19 cellular contexts compared by ENCODE assay signal in the genomic region with DNA sequence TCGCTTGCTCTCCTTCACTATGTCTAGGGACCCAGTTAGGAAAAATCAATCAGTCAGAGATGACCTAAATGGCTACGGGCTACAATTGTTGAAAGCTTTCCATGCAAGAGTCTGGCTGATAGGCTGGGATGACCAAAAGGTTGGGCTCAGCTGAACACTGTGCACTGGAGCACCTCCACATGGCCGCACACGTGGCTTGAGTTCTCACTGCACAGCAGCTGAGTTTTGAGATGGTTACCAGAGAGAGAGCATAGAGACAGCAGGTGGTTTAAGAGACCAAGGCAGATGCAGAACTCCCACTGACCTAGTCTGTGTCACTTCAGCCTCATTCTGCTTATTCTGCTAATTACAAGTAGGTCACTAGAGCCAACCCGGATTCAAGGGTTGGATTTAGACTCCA.
"Had no signal": no experiment of that assay in that cellular context is flagged by ENCODE, and none has a peak within 500 bp of the region (broad histone marks: within the 10 kb centered on the region; RNA-seq: fewer than 3 reads in every experiment).

No MANE protein-coding gene starts in this region.

- DNase-seq: KBM-7; MV-4-11; NCI-H1048; NCI-H1105; NCI-H1417; NCI-H1436 treated with DMSO at 0.1 percent for 48 hours; NCI-H1694; NCI-H187 treated with DMSO at 0.1 percent for 48 hours; NCI-H2029 treated with DMSO at 0.1 percent for 48 hours; NCI-H2171; NCI-H226; NCI-H446; NCI-H510A; NCI-H524 treated with DMSO at 0.1 percent for 48 hours; NCI-H774; NK-92 treated with Interleukin-12 subunit alpha and Interleukin-12 subunit beta, amount 100 ng/mL, for 24 hours; PC-3; SHP77; SK-N-SH had no signal
